In genomic region chr5:151138114-151138513, GRCh38 we compare ENCODE assay signal across 21 cellular contexts.
DNase-seq lines count a peak whose midpoint lies in the region; ATAC-seq and TF ChIP-seq lines count a peak whose summit lies in the region.
"Had no signal": no experiment of that assay in that cellular context is flagged by ENCODE, and none has a peak within 500 bp of the region (broad histone marks: within the 10 kb centered on the region; RNA-seq: fewer than 3 reads in every experiment).

No MANE protein-coding gene starts in this region.

- H3K4me3 ChIP-seq in WERI-Rb-1 (ENCODE audit: low read depth, low read length) = no peak overlapping the region
- H3K4me3 ChIP-seq in foreskin fibroblast (ENCODE audit: low read depth in 1 of 2, low read length in 2 of 2) = no peak overlapping the region
- H3K4me3 ChIP-seq: HAP-1, hepatocyte, left ventricle myocardium inferior, neural progenitor cell, right lobe of liver, transverse colon had no signal

- H3K36me3 Mint-ChIP-seq in activated naive CD4-positive, alpha-beta T cell treated with anti-CD3 and anti-CD28 coated beads, Interleukin-2, amount 50 U/mL, for 24 hours = peaks cover 30% of the 10 kb centered on the region
- peaks cover 72% of the 10 kb centered on the region for H3K36me3 Mint-ChIP-seq in central memory CD8-positive, alpha-beta T cell (ENCODE audit: insufficient read depth)
- H3K36me3 Mint-ChIP-seq in stimulated activated memory B cell treated with anti-CD40 and anti-IgM and Interleukin-4, amounts not matched to agents 10 μg/mL and 1 μg/mL and 100 μg/mL, for 72 hours = peaks cover 77% of the 10 kb centered on the region

- no peaks in the 10 kb centered on the region for H3K9me3 ChIP-seq in WERI-Rb-1 (ENCODE audit: severe bottlenecking)
- H3K9me3 ChIP-seq: HAP-1, left ventricle myocardium inferior, right lobe of liver, transverse colon had no signal

- H3K27ac ChIP-seq in WERI-Rb-1 = no peak overlapping the region
- H3K27ac ChIP-seq: C4-2B, foreskin keratinocyte, hepatocyte, KMS-11, left ventricle myocardium inferior, neural progenitor cell, right lobe of liver, transverse colon had no signal

- H3K27me3 Mint-ChIP-seq in activated naive CD4-positive, alpha-beta T cell treated with anti-CD3 and anti-CD28 coated beads, Interleukin-2, amount 50 U/mL, for 24 hours = no peaks in the 10 kb centered on the region
- no peaks in the 10 kb centered on the region for H3K27me3 Mint-ChIP-seq in central memory CD8-positive, alpha-beta T cell
- H3K27me3 Mint-ChIP-seq in stimulated activated memory B cell treated with anti-CD40 and anti-IgM and Interleukin-4, amounts not matched to agents 10 μg/mL and 1 μg/mL and 100 μg/mL, for 72 hours = no peaks in the 10 kb centered on the region

- H3K27me3 ChIP-seq in WERI-Rb-1 (ENCODE audit: insufficient read depth, low read depth, severe bottlenecking) = no peaks in the 10 kb centered on the region
- H3K27me3 ChIP-seq: foreskin keratinocyte, hepatocyte, neural progenitor cell, right lobe of liver, transverse colon had no signal

- peaks cover 82% of the 10 kb centered on the region for H3K4me1 Mint-ChIP-seq in activated naive CD4-positive, alpha-beta T cell treated with anti-CD3 and anti-CD28 coated beads, Interleukin-2, amount 50 U/mL, for 24 hours
- H3K4me1 Mint-ChIP-seq in central memory CD8-positive, alpha-beta T cell = peaks cover 71% of the 10 kb centered on the region
- H3K4me1 Mint-ChIP-seq in stimulated activated memory B cell treated with anti-CD40 and anti-IgM and Interleukin-4, amounts not matched to agents 10 μg/mL and 1 μg/mL and 100 μg/mL, for 72 hours = peaks cover 89% of the 10 kb centered on the region

- no peaks in the 10 kb centered on the region for H3K9me3 Mint-ChIP-seq in activated naive CD4-positive, alpha-beta T cell treated with anti-CD3 and anti-CD28 coated beads, Interleukin-2, amount 50 U/mL, for 24 hours
- H3K9me3 Mint-ChIP-seq in central memory CD8-positive, alpha-beta T cell = no peaks in the 10 kb centered on the region
- H3K9me3 Mint-ChIP-seq in stimulated activated memory B cell treated with anti-CD40 and anti-IgM and Interleukin-4, amounts not matched to agents 10 μg/mL and 1 μg/mL and 100 μg/mL, for 72 hours = no peaks in the 10 kb centered on the region
- H3K9me3 Mint-ChIP-seq: neural progenitor cell had no signal

- no peak for ATAC-seq in central memory CD8-positive, alpha-beta T cell (replicated peaks; ENCODE audit: extremely low read depth, poor library complexity, severe bottlenecking)
- ATAC-seq in stimulated activated memory B cell treated with anti-CD40 and anti-IgM and Interleukin-4, amounts not matched to agents 10 μg/mL and 1 μg/mL and 100 μg/mL, for 72 hours = no peak
- ATAC-seq: foreskin keratinocyte had no signal

- no peak for DNase-seq in activated naive CD4-positive, alpha-beta T cell treated with anti-CD3 and anti-CD28 coated beads, Interleukin-2, amount 50 U/mL, for 16 hours
- DNase-seq in WERI-Rb-1 (peak; percentile 53), foreskin fibroblast (no peak), midbrain (lab: John Stamatoyannopoulos, UW) (no peak), SW480 (ENCODE audit: low spot score) (no peak)
- DNase-seq in central memory CD8-positive, alpha-beta T cell (ENCODE audit: low spot score in 2 of 2) = no peak
- DNase-seq: DMS 273 treated with DMSO at 0.1 percent for 48 hours; foreskin keratinocyte; left ventricle myocardium inferior; NCI-H2171; NK-92 treated with Interleukin-12 subunit alpha and Interleukin-12 subunit beta, amount 100 ng/mL, for 24 hours; right lobe of liver; SHP77; transverse colon had no signal

- peaks cover 13% of the 10 kb centered on the region for H3K36me3 ChIP-seq in WERI-Rb-1
- H3K36me3 ChIP-seq: neural progenitor cell had no signal

- peak overlapping the region; percentile 94 for H3K27ac Mint-ChIP-seq in activated naive CD4-positive, alpha-beta T cell treated with anti-CD3 and anti-CD28 coated beads, Interleukin-2, amount 50 U/mL, for 24 hours
- peak overlapping the region; percentile 84 for H3K27ac Mint-ChIP-seq in central memory CD8-positive, alpha-beta T cell (ENCODE audit: low read depth)
- H3K27ac Mint-ChIP-seq in stimulated activated memory B cell treated with anti-CD40 and anti-IgM and Interleukin-4, amounts not matched to agents 10 μg/mL and 1 μg/mL and 100 μg/mL, for 72 hours = peak overlapping the region; percentile 58
- H3K27ac Mint-ChIP-seq: neural progenitor cell had no signal

- no peak overlapping the region for H3K4me3 Mint-ChIP-seq in activated naive CD4-positive, alpha-beta T cell treated with anti-CD3 and anti-CD28 coated beads, Interleukin-2, amount 50 U/mL, for 24 hours
- peak overlapping the region; percentile 61 for H3K4me3 Mint-ChIP-seq in central memory CD8-positive, alpha-beta T cell
- no peak overlapping the region for H3K4me3 Mint-ChIP-seq in stimulated activated memory B cell treated with anti-CD40 and anti-IgM and Interleukin-4, amounts not matched to agents 10 μg/mL and 1 μg/mL and 100 μg/mL, for 72 hours
- H3K4me3 Mint-ChIP-seq: neural progenitor cell had no signal

- TF ChIP-seq CTCF in WERI-Rb-1 (IDR thresholded peaks at IDR 0.05; ENCODE audit: low read depth, low read length) (no peak), foreskin fibroblast (IDR thresholded peaks at IDR 0.05; ENCODE audit: low read depth, low read length) (no peak)
